1 cellular context compared by ENCODE assay signal in genomic region chr5:8340261-8340660, GRCh38.
TF ChIP-seq lines count a peak whose summit lies in the region.

No MANE protein-coding gene starts in this region.

TF ChIP-seq in SK-N-SH, 30 proteins besides CTCF, POLR2A, EP300 and RAD21:
- no peak for TF ChIP-seq USF2 (IDR thresholded peaks at IDR 0.05; ENCODE audit: borderline replicate concordance, low read depth, low read length)
- no peak for TF ChIP-seq EZH2phosphoT487 (IDR thresholded peaks at IDR 0.05; ENCODE audit: borderline replicate concordance, low read depth)
- no peak for TF ChIP-seq RCOR1 (IDR thresholded peaks at IDR 0.05; ENCODE audit: low read length)
- TF ChIP-seq SIN3A (IDR thresholded peaks at IDR 0.05; ENCODE audit: borderline replicate concordance, low read depth, low read length) = no peak
- TF ChIP-seq RFX5 (IDR thresholded peaks at IDR 0.05; ENCODE audit: low read length) = no peak
- TF ChIP-seq CHD2 (IDR thresholded peaks at IDR 0.05; ENCODE audit: low read length, partially characterized antibody) = no peak
- TF ChIP-seq TEAD4 (IDR thresholded peaks at IDR 0.05; ENCODE audit: borderline replicate concordance, insufficient read depth) = no peak
- no peak for TF ChIP-seq MXI1 (IDR thresholded peaks at IDR 0.05; ENCODE audit: low read depth, low read length)
- TF ChIP-seq MEF2A (IDR thresholded peaks at IDR 0.05; ENCODE audit: borderline replicate concordance, low read depth) = no peak
- no peak for TF ChIP-seq TCF12 (IDR thresholded peaks at IDR 0.05)
- no peak for TF ChIP-seq FOSL2 (IDR thresholded peaks at IDR 0.05; ENCODE audit: borderline replicate concordance, low read depth)
- TF ChIP-seq NFIC (IDR thresholded peaks at IDR 0.05; ENCODE audit: borderline replicate concordance) = no peak
